In the genomic region with DNA sequence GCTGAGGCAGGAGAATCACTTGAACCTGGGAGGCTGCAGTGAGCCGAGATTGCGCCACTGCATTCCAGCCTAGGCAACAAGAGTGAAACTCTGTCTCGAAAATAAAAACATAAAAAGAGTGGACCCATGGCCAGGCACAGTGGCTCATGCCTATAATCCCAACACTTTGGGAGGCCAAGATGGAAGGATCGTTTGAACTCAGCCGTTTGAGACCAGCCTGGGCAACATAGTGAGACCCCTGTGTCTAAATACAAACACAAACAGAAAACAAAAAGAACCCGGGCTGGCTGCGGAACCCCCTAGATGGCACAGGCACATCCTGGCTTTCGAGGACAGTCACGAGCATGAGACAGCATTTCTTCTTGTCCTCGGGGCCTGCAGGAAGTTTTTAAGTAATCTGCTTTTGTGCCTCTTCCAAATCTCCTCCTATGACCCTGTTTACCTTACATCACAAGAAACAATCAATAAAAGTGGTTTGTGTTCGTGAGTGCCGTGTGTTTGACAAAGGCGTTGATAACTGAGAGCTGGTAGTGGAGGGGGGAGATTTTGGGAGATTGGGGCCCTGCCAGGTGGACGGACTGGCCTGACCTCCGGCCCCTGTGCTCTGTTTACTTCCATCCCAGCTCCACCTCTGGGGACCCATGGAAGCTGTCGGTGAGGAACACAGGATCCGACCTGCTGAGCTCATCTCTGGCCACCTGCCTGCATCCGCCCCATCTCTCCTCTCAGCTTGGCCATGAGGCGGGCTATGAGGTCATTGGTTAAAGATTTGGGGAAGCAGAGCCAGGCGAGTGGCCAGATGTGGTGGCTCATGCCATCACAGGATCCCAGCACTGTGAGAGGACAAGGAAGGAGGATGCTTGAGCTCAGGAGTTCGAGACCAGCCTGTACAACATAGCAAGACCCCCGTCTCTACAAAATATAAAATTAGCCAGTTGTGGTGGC, we compare ENCODE assay signal across 1 cellular context.
TF ChIP-seq lines count a peak whose summit lies in the region.

No MANE protein-coding gene starts in this region.

TF ChIP-seq in GM12891, 5 proteins besides CTCF, POLR2A, EP300 and RAD21:
- no peak for TF ChIP-seq PAX5 (IDR thresholded peaks at IDR 0.05; ENCODE audit: insufficient read depth, low read length, severe bottlenecking)
- TF ChIP-seq POLR2AphosphoS5 (IDR thresholded peaks at IDR 0.05; ENCODE audit: low read depth, low read length), result no peak
- TF ChIP-seq SPI1 (IDR thresholded peaks at IDR 0.05; ENCODE audit: low read depth, low read length), result no peak
- no peak for TF ChIP-seq TAF1 (IDR thresholded peaks at IDR 0.05; ENCODE audit: low read depth, low read length)
- no peak for TF ChIP-seq POU2F2 (IDR thresholded peaks at IDR 0.05; ENCODE audit: low read depth, low read length)
